ENCODE assay signal across 9 cellular contexts in genomic region chr7:4700577-4701235, GRCh38. TPM values are rescaled to one million over a fixed set of nuclear protein-coding genes. Genes with fewer than 3 reads are reported as not detected.
DNase-seq lines count a peak whose midpoint lies in the region; ATAC-seq and TF ChIP-seq lines count a peak whose summit lies in the region.
"Had no signal": no experiment of that assay in that cellular context is flagged by ENCODE, and none has a peak within 500 bp of the region (broad histone marks: within the 10 kb centered on the region; RNA-seq: fewer than 3 reads in every experiment).

No MANE protein-coding gene starts in this region.

- DNase-seq in ELF-1 (ENCODE audit: low read depth, low spot score), result peak; percentile 95
- peak; percentile 80 for DNase-seq in fibroblast of peridontal ligament (ENCODE audit: extremely low read depth)
- no peak for DNase-seq in psoas muscle
- DNase-seq in NCI-H446 (lab: John Stamatoyannopoulos, UW), result no peak
- DNase-seq in DMS153 (lab: John Stamatoyannopoulos, UW), result no peak
- no peak for DNase-seq in SIG-M5 (lab: John Stamatoyannopoulos, UW)
- DNase-seq: activated naive CD4-positive, alpha-beta T cell treated with Interleukin-2 at 50 U/mL for 16 hours; stimulated activated CD4-positive, alpha-beta T cell treated with anti-CD3 and anti-CD28 coated beads, Interleukin-12 subunit alpha, Interleukin-12 subunit beta, amount 100 ng/mL, for 4 hours had no signal

- H3K9ac ChIP-seq in OCI-LY1 (ENCODE audit: low read length), result no peak overlapping the region

- H3K27ac ChIP-seq in OCI-LY1 (ENCODE audit: low read depth, low read length, poor library complexity, severe bottlenecking) (peak overlapping the region; percentile 27), psoas muscle (no peak overlapping the region)

- H3K27me3 ChIP-seq in OCI-LY1 (ENCODE audit: insufficient read depth, low read length) (no peaks in the 10 kb centered on the region), psoas muscle (ENCODE audit: insufficient read depth in 3 of 3, low read length in 2 of 3) (no peaks in the 10 kb centered on the region)

- peak in 3 of 4 donors; percentile 12 to 46 (median 32) for ATAC-seq in psoas muscle

- H4K20me1 ChIP-seq in OCI-LY1 (ENCODE audit: insufficient read depth, low read length), result no peaks in the 10 kb centered on the region

- H3K9me2 ChIP-seq in OCI-LY1 (ENCODE audit: low read depth, low read length), result no peaks in the 10 kb centered on the region

- H2AFZ ChIP-seq in OCI-LY1 (ENCODE audit: low read length), result no peak overlapping the region

- H3K36me3 ChIP-seq in OCI-LY1 (ENCODE audit: insufficient read depth, low read length), result no peaks in the 10 kb centered on the region
- no peaks in the 10 kb centered on the region for H3K36me3 ChIP-seq in psoas muscle (ENCODE audit: insufficient read depth in 1 of 2, low read depth in 1 of 2)

- H3K4me1 ChIP-seq in OCI-LY1 (ENCODE audit: insufficient read depth, low read length, severe bottlenecking), result peaks cover 20% of the 10 kb centered on the region
- H3K4me1 ChIP-seq in psoas muscle, result peaks cover 28% of the 10 kb centered on the region

- no peaks in the 10 kb centered on the region for H3F3A ChIP-seq in OCI-LY1 (ENCODE audit: insufficient read depth, low read length)

- intact Hi-C loops in psoas muscle (cut with DNase I), result no loop called here

- TF ChIP-seq CTCF in OCI-LY1 (IDR thresholded peaks at IDR 0.05; ENCODE audit: low read length) (no peak), psoas muscle (IDR thresholded peaks at IDR 0.05) (no peak)

- H3K79me2 ChIP-seq in OCI-LY1 (ENCODE audit: insufficient read depth, low read length), result peaks cover 43% of the 10 kb centered on the region

- H3K4me3 ChIP-seq in OCI-LY1 (ENCODE audit: low read depth, low read length, poor library complexity, severe bottlenecking), result no peak overlapping the region
- H3K4me3 ChIP-seq in psoas muscle, result no peak overlapping the region

- WGBS in psoas muscle, 3 donors, result 80 to 84% (median 82%) methylated on average over 14 of the region's 14 CpGs

- no peak overlapping the region for H3K4me2 ChIP-seq in OCI-LY1 (ENCODE audit: low read length)

- H3K9me3 ChIP-seq in OCI-LY1 (ENCODE audit: low read length) (no peaks in the 10 kb centered on the region), psoas muscle (no peaks in the 10 kb centered on the region)

RNA-seq across cellular contexts. Expression of gene FOXK1, which starts 18.6 kb away (rescaled TPM):
- total RNA-seq in psoas muscle, result 10 to 100 TPM; 16.8 to 26.4 (median 21.5) TPM
- 1 to 10 TPM; 4.2 to 8.5 (median 8.3) TPM for polyA plus RNA-seq in psoas muscle

Comparison
In these comparisons a context has a peak if more than half of its experiments do, and no peak if none do; other contexts are left out.
1. DNase-seq: peak in ELF-1 (single experiment) and fibroblast of peridontal ligament (single experiment); none in psoas muscle (0 of 2), NCI-H446 (0 of 2), DMS153 (single experiment) and SIG-M5 (single experiment).